25 cellular contexts compared by ENCODE assay signal in genomic region chr11:103946793-103947565, GRCh38.
DNase-seq lines count a peak whose midpoint lies in the region; ATAC-seq, FAIRE-seq and TF ChIP-seq lines count a peak whose summit lies in the region.
"Had no signal": no experiment of that assay in that cellular context is flagged by ENCODE, and none has a peak within 500 bp of the region (broad histone marks: within the 10 kb centered on the region; RNA-seq: fewer than 3 reads in every experiment).

No MANE protein-coding gene starts in this region.

- H3K79me2 ChIP-seq in Loucy (ENCODE audit: insufficient read depth, low read length) (no peaks in the 10 kb centered on the region), astrocyte (ENCODE audit: insufficient read depth, low read length) (no peaks in the 10 kb centered on the region)

- no peaks in the 10 kb centered on the region for H3K36me3 Mint-ChIP-seq in astrocyte (ENCODE audit: low read depth, unreplicated experiment)
- H3K36me3 Mint-ChIP-seq: activated CD8-positive, alpha-beta memory T cell treated with anti-CD3 and anti-CD28 coated beads, Interleukin-2, amount 10 ng/mL, durations not matched to agents 7 days and 5 days; activated naive CD4-positive, alpha-beta T cell treated with anti-CD3 and anti-CD28 coated beads, Interleukin-2, amount 10 ng/mL, durations not matched to agents 7 days and 5 days; T-cell had no signal

- no peak overlapping the region for H3K4me3 Mint-ChIP-seq in astrocyte (ENCODE audit: unreplicated experiment)
- H3K4me3 Mint-ChIP-seq: activated CD8-positive, alpha-beta memory T cell treated with anti-CD3 and anti-CD28 coated beads, Interleukin-2, amount 10 ng/mL, durations not matched to agents 7 days and 5 days; activated naive CD4-positive, alpha-beta T cell treated with anti-CD3 and anti-CD28 coated beads, Interleukin-2, amount 10 ng/mL, durations not matched to agents 7 days and 5 days; CD4-positive, alpha-beta T cell; endodermal cell; neural crest cell; T-cell had no signal

- H3K27me3 ChIP-seq in Loucy (ENCODE audit: insufficient read depth, low read length, poor library complexity, severe bottlenecking) (no peaks in the 10 kb centered on the region), astrocyte (ENCODE audit: insufficient read depth, low read length) (no peaks in the 10 kb centered on the region), left ventricle myocardium inferior (ENCODE audit: low read depth) (no peaks in the 10 kb centered on the region), thoracic aorta (replicated peaks; ENCODE audit: insufficient read depth) (no peaks in the 10 kb centered on the region)
- H3K27me3 ChIP-seq: colonic mucosa, foreskin keratinocyte, vagina had no signal

- no peaks in the 10 kb centered on the region for H4K20me1 ChIP-seq in Loucy (ENCODE audit: insufficient read depth, low read length, poor library complexity, severe bottlenecking)
- no peaks in the 10 kb centered on the region for H4K20me1 ChIP-seq in astrocyte (ENCODE audit: insufficient read depth, low read length)

- H3K4me1 Mint-ChIP-seq in astrocyte (ENCODE audit: low read depth, unreplicated experiment): peaks cover 2% of the 10 kb centered on the region
- H3K4me1 Mint-ChIP-seq: activated CD8-positive, alpha-beta memory T cell treated with anti-CD3 and anti-CD28 coated beads, Interleukin-2, amount 10 ng/mL, durations not matched to agents 7 days and 5 days; activated naive CD4-positive, alpha-beta T cell treated with anti-CD3 and anti-CD28 coated beads, Interleukin-2, amount 10 ng/mL, durations not matched to agents 7 days and 5 days; neural crest cell; T-cell had no signal

- no peaks in the 10 kb centered on the region for H3K9me3 Mint-ChIP-seq in astrocyte (ENCODE audit: unreplicated experiment)
- H3K9me3 Mint-ChIP-seq: activated naive CD4-positive, alpha-beta T cell treated with anti-CD3 and anti-CD28 coated beads, Interleukin-2, amount 10 ng/mL, durations not matched to agents 7 days and 5 days; endodermal cell; neural crest cell; T-cell had no signal

- DNase-seq in astrocyte (ENCODE audit: low read depth) (no peak), left ventricle myocardium inferior (no peak), thoracic aorta (ENCODE audit: low spot score) (no peak)
- DNase-seq in stimulated activated CD4-positive, alpha-beta T cell treated with anti-CD3 and anti-CD28 coated beads, Interleukin-12 subunit alpha, Interleukin-12 subunit beta, amount 100 ng/mL, for 4 hours: no peak
- DNase-seq: activated CD8-positive, alpha-beta memory T cell treated with anti-CD3 and anti-CD28 coated beads, Interleukin-2, amount 10 ng/mL, durations not matched to agents 7 days and 5 days; activated naive CD4-positive, alpha-beta T cell treated with anti-CD3 and anti-CD28 coated beads, Interleukin-2, amount 10 ng/mL, durations not matched to agents 7 days and 5 days; CD4-positive, alpha-beta T cell; colonic mucosa; endodermal cell; GDM1; NCI-H1048; NCI-H1930; NCI-H2227 treated with DMSO at 0.1 percent for 48 hours; NCI-H82; SHP77 treated with DMSO at 0.1 percent for 48 hours; substantia nigra; T-cell had no signal

- H3K4me3 ChIP-seq in Loucy (ENCODE audit: low read length, poor library complexity, severe bottlenecking) (no peak overlapping the region), astrocyte (ENCODE audit: insufficient read depth, low read depth, low read length) (no peak overlapping the region), left ventricle myocardium inferior (no peak overlapping the region), thoracic aorta (peak overlapping the region; percentile 13)
- H3K4me3 ChIP-seq: colonic mucosa, vagina had no signal

- no peak overlapping the region for H3K27ac Mint-ChIP-seq in astrocyte (ENCODE audit: unreplicated experiment)
- H3K27ac Mint-ChIP-seq: activated CD8-positive, alpha-beta memory T cell treated with anti-CD3 and anti-CD28 coated beads, Interleukin-2, amount 10 ng/mL, durations not matched to agents 7 days and 5 days; activated naive CD4-positive, alpha-beta T cell treated with anti-CD3 and anti-CD28 coated beads, Interleukin-2, amount 10 ng/mL, durations not matched to agents 7 days and 5 days; CD4-positive, alpha-beta T cell; endodermal cell; T-cell had no signal

- no peaks in the 10 kb centered on the region for H3K9me2 ChIP-seq in Loucy (replicated peaks; ENCODE audit: low read depth, low read length)

- H3K4me1 ChIP-seq in Loucy (ENCODE audit: insufficient read depth, low read length, poor library complexity, severe bottlenecking) (peaks cover 15% of the 10 kb centered on the region), astrocyte (ENCODE audit: insufficient read depth, low read length) (no peaks in the 10 kb centered on the region), left ventricle myocardium inferior (peaks cover 14% of the 10 kb centered on the region), thoracic aorta (ENCODE audit: control insufficient read depth in 1 of 2, low read depth in 2 of 2) (peaks cover 26 to 36% of the 10 kb centered on the region in 2 donors)
- H3K4me1 ChIP-seq: colonic mucosa, foreskin keratinocyte, vagina had no signal

- H3K27ac ChIP-seq in astrocyte (ENCODE audit: low read depth, low read length) (no peak overlapping the region), left ventricle myocardium inferior (replicated peaks) (peak overlapping the region; percentile 41), thoracic aorta (peak overlapping the region; percentile 35 to 57)
- H3K27ac ChIP-seq: colonic mucosa, foreskin keratinocyte, KMS-11, vagina had no signal

- intact Hi-C loops in left ventricle myocardium inferior (cut with micrococcal nuclease): no loop called here

- no peaks in the 10 kb centered on the region for H3F3A ChIP-seq in Loucy (ENCODE audit: low read depth)

- ATAC-seq in thoracic aorta (ENCODE audit: insufficient number of reproducible peaks, low FRiP score, low read depth) (no peak), HG02852 (IDR thresholded peaks at IDR 0.05; ENCODE audit: unreplicated experiment) (no peak), esophagus mucosa (no peak)
- ATAC-seq: activated CD8-positive, alpha-beta memory T cell treated with anti-CD3 and anti-CD28 coated beads, Interleukin-2, amount 10 ng/mL, durations not matched to agents 7 days and 5 days; foreskin keratinocyte; T-cell had no signal

- TF ChIP-seq CTCF in Loucy (conservative IDR thresholded peaks at IDR 0.05; ENCODE audit: low read length) (no peak), astrocyte (IDR thresholded peaks at IDR 0.05; ENCODE audit: insufficient read depth, low read depth, low read length) (no peak), left ventricle myocardium inferior (IDR thresholded peaks at IDR 0.05; ENCODE audit: borderline replicate concordance) (no peak), thoracic aorta (IDR thresholded peaks at IDR 0.05) (no peak)

- no peaks in the 10 kb centered on the region for H3K27me3 Mint-ChIP-seq in astrocyte (ENCODE audit: low read depth, unreplicated experiment)
- H3K27me3 Mint-ChIP-seq: activated CD8-positive, alpha-beta memory T cell treated with anti-CD3 and anti-CD28 coated beads, Interleukin-2, amount 10 ng/mL, durations not matched to agents 7 days and 5 days; activated naive CD4-positive, alpha-beta T cell treated with anti-CD3 and anti-CD28 coated beads, Interleukin-2, amount 10 ng/mL, durations not matched to agents 7 days and 5 days; CD4-positive, alpha-beta T cell; T-cell had no signal

- H3K4me2 ChIP-seq in Loucy (ENCODE audit: low read depth, low read length, poor library complexity, severe bottlenecking) (no peak overlapping the region), astrocyte (ENCODE audit: low read length) (no peak overlapping the region)
- H3K4me2 ChIP-seq: KMS-11 had no signal

- H2AFZ ChIP-seq in Loucy (ENCODE audit: low read length) (peak overlapping the region; percentile 59; the same call in 1 of the 2 replicates), astrocyte (ENCODE audit: low read depth, low read length) (no peak overlapping the region)

- H3K9ac ChIP-seq in Loucy (ENCODE audit: low read depth, low read length, poor library complexity, severe bottlenecking) (no peak overlapping the region), astrocyte (ENCODE audit: low read length) (no peak overlapping the region)
- H3K9ac ChIP-seq: KMS-11 had no signal

- FAIRE-seq in astrocyte (lab: Jason Lieb, UNC): peak; percentile 50
- FAIRE-seq: HTR-8/SVneo had no signal

- H3K36me3 ChIP-seq in Loucy (ENCODE audit: insufficient read depth, low read length) (no peaks in the 10 kb centered on the region), astrocyte (ENCODE audit: insufficient read depth, low read length) (no peaks in the 10 kb centered on the region), left ventricle myocardium inferior (peaks cover 6% of the 10 kb centered on the region), thoracic aorta (no peaks in the 10 kb centered on the region)
- H3K36me3 ChIP-seq: colonic mucosa, vagina had no signal

- no peaks in the 10 kb centered on the region for H3K9me3 ChIP-seq in Loucy (ENCODE audit: insufficient read depth, low read depth, low read length)
- no peaks in the 10 kb centered on the region for H3K9me3 ChIP-seq in astrocyte (ENCODE audit: insufficient read depth, low read depth, low read length)
- no peaks in the 10 kb centered on the region for H3K9me3 ChIP-seq in left ventricle myocardium inferior (replicated peaks)
- no peaks in the 10 kb centered on the region for H3K9me3 ChIP-seq in thoracic aorta
- H3K9me3 ChIP-seq: colonic mucosa, vagina had no signal
